ENCODE assay signal across 13 cellular contexts in the genomic region with DNA sequence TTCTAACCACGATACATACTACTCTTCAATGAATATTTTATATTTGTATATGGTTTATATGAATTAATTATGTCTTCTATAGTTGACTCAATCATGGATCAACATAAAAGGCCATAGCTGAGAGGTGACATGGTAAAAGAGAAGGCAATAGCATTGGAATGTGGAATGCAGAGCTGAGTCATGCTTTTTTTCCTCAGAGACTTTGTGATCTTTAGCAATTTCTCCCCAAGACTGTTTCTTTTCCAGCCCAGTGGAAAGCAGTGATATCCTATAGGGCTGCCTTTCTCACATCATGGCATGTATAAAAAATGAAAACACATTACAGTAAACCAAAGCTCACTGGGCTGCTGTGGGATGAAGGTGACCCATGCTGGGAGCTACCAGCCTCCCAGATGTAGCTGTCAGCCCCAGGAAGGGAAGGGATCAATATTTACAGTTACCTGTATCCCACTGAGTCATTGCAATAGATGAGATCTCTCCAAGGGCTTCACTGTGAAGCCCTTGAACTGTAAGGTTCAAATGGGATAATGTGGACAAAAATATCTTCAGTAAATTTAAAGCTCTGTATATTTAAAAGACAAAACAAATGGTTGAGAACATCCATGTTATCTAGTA. TPM values are rescaled to one million over a fixed set of nuclear protein-coding genes. Genes with fewer than 3 reads are reported as not detected.
DNase-seq lines count a peak whose midpoint lies in the region; ATAC-seq and TF ChIP-seq lines count a peak whose summit lies in the region.
"Had no signal": no experiment of that assay in that cellular context is flagged by ENCODE, and none has a peak within 500 bp of the region (broad histone marks: within the 10 kb centered on the region; RNA-seq: fewer than 3 reads in every experiment).

No MANE protein-coding gene starts in this region.

- H3K9me3 ChIP-seq in CD8-positive, alpha-beta T cell (ENCODE audit: low read length) = no peaks in the 10 kb centered on the region
- H3K9me3 ChIP-seq: heart right ventricle, right lobe of liver had no signal

- intact Hi-C loops in CD8-positive, alpha-beta T cell (cut with DNase I, micrococcal nuclease) = no loop called here

- DNase-seq in GM04504 (ENCODE audit: low read depth) = peak; percentile 47
- peak; percentile 26 for DNase-seq in RWPE1 (ENCODE audit: low spot score)
- DNase-seq in fibroblast of gingiva (ENCODE audit: low read depth) = peak; percentile 84
- DNase-seq in renal cortical epithelial cell (ENCODE audit: low read depth) = peak; percentile 84
- no peak for DNase-seq in effector memory CD8-positive, alpha-beta T cell
- DNase-seq in CD8-positive, alpha-beta T cell = no peak
- DNase-seq in NCI-H345 treated with DMSO at 0.1 percent for 48 hours (lab: John Stamatoyannopoulos, UW; ENCODE audit: unreplicated experiment) = no peak
- DNase-seq: activated T-cell treated with anti-CD3 and anti-CD28 coated beads for 4 hours, heart right ventricle, right lobe of liver had no signal

- POLR2A ChIA-PET in RWPE1 (lab: Yijun Ruan, JAX; ENCODE audit: low non-redundant PET) = no interaction called here
- POLR2A ChIA-PET in CD8-positive, alpha-beta T cell (lab: Charles Lee) = no interaction called here

- H3K4me3 ChIP-seq in CD8-positive, alpha-beta T cell (ENCODE audit: low read depth, low read length) = no peak overlapping the region
- H3K4me3 ChIP-seq: heart right ventricle, right lobe of liver had no signal

- no peaks in the 10 kb centered on the region for H3K27me3 Mint-ChIP-seq in effector memory CD8-positive, alpha-beta T cell
- no peaks in the 10 kb centered on the region for H3K27me3 Mint-ChIP-seq in CD8-positive, alpha-beta T cell (ENCODE audit: low read depth)
- H3K27me3 Mint-ChIP-seq: brain had no signal

- no peaks in the 10 kb centered on the region for H3K36me3 Mint-ChIP-seq in effector memory CD8-positive, alpha-beta T cell (ENCODE audit: insufficient read depth)
- H3K36me3 Mint-ChIP-seq in CD8-positive, alpha-beta T cell = no peaks in the 10 kb centered on the region
- H3K36me3 Mint-ChIP-seq: brain had no signal

- no peaks in the 10 kb centered on the region for H3K4me1 Mint-ChIP-seq in effector memory CD8-positive, alpha-beta T cell (ENCODE audit: low read depth in 2 of 2)
- H3K4me1 Mint-ChIP-seq in CD8-positive, alpha-beta T cell (ENCODE audit: low read depth) = no peaks in the 10 kb centered on the region
- H3K4me1 Mint-ChIP-seq: brain had no signal

- no peak for ATAC-seq in effector memory CD8-positive, alpha-beta T cell (replicated peaks)
- ATAC-seq in CD8-positive, alpha-beta T cell = no peak
- no peak for ATAC-seq in HG03097 (IDR thresholded peaks at IDR 0.05; ENCODE audit: low FRiP score, unreplicated experiment)
- ATAC-seq: heart right ventricle, right lobe of liver had no signal

- TF ChIP-seq CTCF in RWPE1 (conservative IDR thresholded peaks at IDR 0.05; ENCODE audit: low read depth) = no peak
- TF ChIP-seq CTCF in CD8-positive, alpha-beta T cell (IDR thresholded peaks at IDR 0.05) = no peak

- H3K27ac Mint-ChIP-seq in effector memory CD8-positive, alpha-beta T cell = no peak overlapping the region
- H3K27ac Mint-ChIP-seq in CD8-positive, alpha-beta T cell = no peak overlapping the region

- CTCF ChIA-PET in RWPE1 (lab: Yijun Ruan, JAX) = no interaction called here
- CTCF ChIA-PET in CD8-positive, alpha-beta T cell (lab: Charles Lee) = no interaction called here

- no peaks in the 10 kb centered on the region for H3K4me1 ChIP-seq in CD8-positive, alpha-beta T cell (ENCODE audit: insufficient read depth, low read length)
- H3K4me1 ChIP-seq: right lobe of liver had no signal

- no peak overlapping the region for H3K4me3 Mint-ChIP-seq in effector memory CD8-positive, alpha-beta T cell
- no peak overlapping the region for H3K4me3 Mint-ChIP-seq in CD8-positive, alpha-beta T cell

- H3K9me3 Mint-ChIP-seq in effector memory CD8-positive, alpha-beta T cell = peaks cover 0 to 2% of the 10 kb centered on the region in 2 donors
- no peaks in the 10 kb centered on the region for H3K9me3 Mint-ChIP-seq in CD8-positive, alpha-beta T cell

- H3K27ac ChIP-seq in RWPE1 = no peak overlapping the region
- H3K27ac ChIP-seq in CD8-positive, alpha-beta T cell (ENCODE audit: low read depth, low read length) = no peak overlapping the region
- H3K27ac ChIP-seq: heart right ventricle, right lobe of liver had no signal

- no peaks in the 10 kb centered on the region for H3K36me3 ChIP-seq in CD8-positive, alpha-beta T cell (ENCODE audit: insufficient read depth, low read length)
- H3K36me3 ChIP-seq: heart right ventricle, right lobe of liver had no signal

- no peaks in the 10 kb centered on the region for H3K27me3 ChIP-seq in CD8-positive, alpha-beta T cell (ENCODE audit: insufficient read depth, low read length)
- H3K27me3 ChIP-seq: heart right ventricle, right lobe of liver had no signal

RNA-seq across cellular contexts. Expression of a gene that starts 30.2 kb away (rescaled TPM):
- total RNA-seq in renal cortical epithelial cell = not detected in 2 replicates
- total RNA-seq in CD8-positive, alpha-beta T cell = not detected
- total RNA-seq: urinary bladder had no signal

Comparison
In these comparisons a context has a peak if more than half of its experiments do, and no peak if none do; other contexts are left out.
1. DNase-seq: peak in GM04504 (single experiment), RWPE1 (single experiment), fibroblast of gingiva (single experiment) and renal cortical epithelial cell (single experiment); none in effector memory CD8-positive, alpha-beta T cell (0 of 3), CD8-positive, alpha-beta T cell (0 of 7) and NCI-H345 treated with DMSO at 0.1 percent for 48 hours (single experiment).